ENCODE assay signal across 16 cellular contexts in the genomic region with DNA sequence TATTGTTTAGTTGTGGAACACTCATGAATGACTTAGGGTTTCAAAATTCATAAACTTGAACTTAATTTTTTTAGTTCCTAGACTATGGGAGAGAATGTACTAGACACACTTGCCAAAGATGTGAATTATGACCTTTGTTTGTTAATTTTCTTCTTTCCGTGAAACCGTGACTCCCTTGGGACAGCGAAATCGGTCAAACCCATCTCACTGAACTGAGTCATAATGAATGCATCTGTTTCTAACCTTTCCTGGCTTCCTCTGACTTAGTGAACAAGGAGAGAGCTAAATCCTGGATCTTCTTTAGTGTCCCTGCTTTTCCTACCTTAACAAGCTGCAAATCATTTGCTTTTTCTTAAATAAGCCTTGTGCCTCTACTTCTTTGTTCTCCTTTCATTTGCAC.
A peak's percentile ranks its signal among the peaks of the same experiment; 100 is the strongest.
DNase-seq lines count a peak whose midpoint lies in the region; ATAC-seq lines count a peak whose summit lies in the region.
"Had no signal": no experiment of that assay in that cellular context is flagged by ENCODE, and none has a peak within 500 bp of the region (broad histone marks: within the 10 kb centered on the region; RNA-seq: fewer than 3 reads in every experiment).

No MANE protein-coding gene starts in this region.

- DNase-seq in Daoy (ENCODE audit: low read depth) (peak; percentile 44), RPMI7951 (ENCODE audit: low read depth) (peak; percentile 47), fibroblast of gingiva (ENCODE audit: low read depth) (peak; percentile 95), smooth muscle cell of the brain vasculature (ENCODE audit: low read depth, low spot score) (peak; percentile 51), NCI-H82 treated with DMSO at 0.1 percent for 48 hours (lab: John Stamatoyannopoulos, UW; ENCODE audit: unreplicated experiment) (no peak), NCI-H1694 treated with DMSO at 0.1 percent for 48 hours (lab: John Stamatoyannopoulos, UW) (no peak)
- DNase-seq: activated CD8-positive, alpha-beta memory T cell treated with anti-CD3 and anti-CD28 coated beads for 24 hours; CD8-positive, alpha-beta memory T cell; effector CD4-positive, alpha-beta T cell; KBM-7; NCI-H1417; NCI-H524 treated with DMSO at 0.1 percent for 48 hours; SK-N-SH; stimulated activated CD4-positive, alpha-beta T cell treated with anti-CD3 and anti-CD28 coated beads, Interleukin-2, amount 100 ng/mL, for 48 hours; thyroid gland had no signal

- ATAC-seq in GM21737 (IDR thresholded peaks at IDR 0.05; ENCODE audit: unreplicated experiment): no peak

Comparison
In these comparisons a context has a peak if more than half of its experiments do, and no peak if none do; other contexts are left out.
1. DNase-seq: peak in Daoy (single experiment), RPMI7951 (single experiment), fibroblast of gingiva (single experiment) and smooth muscle cell of the brain vasculature (single experiment); none in NCI-H82 treated with DMSO at 0.1 percent for 48 hours (single experiment) and NCI-H1694 treated with DMSO at 0.1 percent for 48 hours (single experiment).